8 cellular contexts compared by ENCODE assay signal in the genomic region with DNA sequence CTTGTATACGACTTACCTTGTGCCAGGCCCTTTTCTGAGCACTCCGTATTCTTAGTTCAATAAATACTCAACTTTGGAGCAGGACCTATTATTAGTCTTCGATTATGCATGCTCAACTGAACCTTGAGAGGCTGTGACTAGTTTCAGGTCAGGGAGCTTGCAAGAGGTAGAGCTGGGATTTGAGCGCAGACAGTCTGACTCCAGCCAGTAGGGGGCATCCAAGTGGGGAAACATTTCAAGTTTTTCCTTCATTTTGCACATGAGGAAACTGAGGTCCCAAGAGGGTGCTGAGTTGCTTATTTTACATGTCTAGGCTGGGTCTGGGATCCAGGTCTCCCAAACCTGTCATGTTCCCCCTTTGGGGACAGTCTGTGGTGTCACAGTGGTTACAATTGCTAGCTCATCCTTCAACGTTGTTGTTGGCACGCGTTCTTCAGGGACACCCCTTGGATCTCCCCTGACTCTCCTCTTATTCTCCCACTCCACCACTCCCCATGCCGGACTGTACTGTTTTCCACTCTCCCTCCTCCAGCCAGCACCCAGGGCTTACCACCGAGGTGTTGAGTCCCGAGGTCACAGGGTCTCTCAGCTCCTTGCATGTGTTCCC. TPM values are rescaled to one million over a fixed set of nuclear protein-coding genes. Genes with fewer than 3 reads are reported as not detected.
DNase-seq lines count a peak whose midpoint lies in the region; ATAC-seq, FAIRE-seq and TF ChIP-seq lines count a peak whose summit lies in the region.

No MANE protein-coding gene starts in this region.

- peak overlapping the region; percentile 23 to 84; a peak in 3 of 4 replicates for H3K9ac ChIP-seq in K562 (ENCODE audit: insufficient read depth in 1 of 2, low read depth in 2 of 2, low read length in 2 of 2)

- ATAC-seq in K562, result no peak
- no peak for ATAC-seq in natural killer cell
- no peak for ATAC-seq in GM19452 (IDR thresholded peaks at IDR 0.05; ENCODE audit: unreplicated experiment)

- intact Hi-C loops in K562 (cut with micrococcal nuclease) (loop anchor here (5.0 kb wide), 1 partner anchor 46 kb away; no protein-coding TSS in a partner anchor), natural killer cell (cut with micrococcal nuclease) (no loop called here), prostate gland (cut with DNase I) (loop anchor here (10.0 kb wide), 1 partner anchor 72 kb away; a partner anchor contains a TSS)

- H3K27me3 ChIP-seq in K562 (ENCODE audit: control insufficient read depth in 2 of 2, insufficient read depth in 2 of 2, low read length in 2 of 2) (no peaks in the 10 kb centered on the region), prostate gland (replicated peaks; ENCODE audit: insufficient read depth) (no peaks in the 10 kb centered on the region)

- no peaks in the 10 kb centered on the region for H3K9me1 ChIP-seq in K562 (ENCODE audit: control insufficient read depth, insufficient read depth, low read length)

- no peaks in the 10 kb centered on the region for H3K9me3 Mint-ChIP-seq in natural killer cell

- no peaks in the 10 kb centered on the region for H3K27me3 Mint-ChIP-seq in natural killer cell (ENCODE audit: low read depth in 2 of 2)

- CTCF ChIA-PET in K562 (lab: Yijun Ruan, JAX; ENCODE audit: low intra/inter-chr PET ratio), result no interaction called here

- no peaks in the 10 kb centered on the region for H4K20me1 ChIP-seq in K562 (replicated peaks; ENCODE audit: control insufficient read depth, insufficient read depth, low read length)

- peak; percentile 81 for FAIRE-seq in K562 (lab: Jason Lieb, UNC)

- 12% methylated on average over 3 of the region's 10 CpGs for WGBS in K562 (ENCODE audit: insufficient coverage, low coverage, missing lambda C conversion rate)
- WGBS in prostate gland, result 68% methylated on average over 10 of the region's 10 CpGs

- no peaks in the 10 kb centered on the region for H3K36me3 Mint-ChIP-seq in natural killer cell

- H3K9me3 ChIP-seq in K562 (replicated peaks; ENCODE audit: control insufficient read depth, insufficient read depth, low read depth, low read length), result no peaks in the 10 kb centered on the region
- H3K9me3 ChIP-seq in prostate gland, result no peaks in the 10 kb centered on the region

- no peaks in the 10 kb centered on the region for H3K36me3 ChIP-seq in K562 (ENCODE audit: control insufficient read depth, insufficient read depth, low read length)
- H3K36me3 ChIP-seq in prostate gland, result no peaks in the 10 kb centered on the region

- peak; percentile 22 for DNase-seq in activated gamma-delta T cell treated with anti-CD3 and anti-CD28 coated beads, Interleukin-2, amount 50 U/mL, for 16 hours (ENCODE audit: low read depth)
- no peak for DNase-seq in activated gamma-delta T cell (lab: John Stamatoyannopoulos, UW)
- peak; percentile 31 for DNase-seq in NCI-H2227 treated with DMSO at 0.1 percent for 48 hours (lab: John Stamatoyannopoulos, UW)
- peak in 2 of 4 experiments; percentile 45 to 69 for DNase-seq in K562 (ENCODE audit: extremely low read depth in 1 of 4, low spot score in 3 of 4)
- no peak for DNase-seq in natural killer cell
- DNase-seq in GM19238 (ENCODE audit: insufficient read length, low spot score), result no peak
- no peak for DNase-seq in prostate gland (ENCODE audit: low spot score)

- no peak overlapping the region for H3K27ac Mint-ChIP-seq in natural killer cell

- peak overlapping the region; percentile 25 for H3K4me3 Mint-ChIP-seq in natural killer cell

- peak overlapping the region; percentile 76 for H2AFZ ChIP-seq in K562 (ENCODE audit: low read depth, low read length)

- TF ChIP-seq POLR2A in K562 (conservative IDR thresholded peaks at IDR 0.05) (no peak), prostate gland (IDR thresholded peaks at IDR 0.05) (no peak)

- H3K4me1 ChIP-seq in K562 (replicated peaks in 1 of 2; ENCODE audit: control insufficient read depth in 2 of 2, insufficient read depth in 2 of 2, low read length in 2 of 2) (peaks cover 27 to 38% of the 10 kb centered on the region in 2 experiments; a peak in 4 of 5 replicates), prostate gland (replicated peaks) (no peaks in the 10 kb centered on the region)

- TF ChIP-seq CTCF in K562 (IDR thresholded peaks at IDR 0.05 in 2 of 3, conservative IDR thresholded peaks at IDR 0.05 in 1 of 3; ENCODE audit: insufficient read depth in 2 of 3, low read depth in 1 of 3, low read length in 3 of 3) (peak; percentile 57 to 80 (median 64)), natural killer cell (IDR thresholded peaks at IDR 0.05) (peak; percentile 45), prostate gland (IDR thresholded peaks at IDR 0.05) (peak in 2 of 4 experiments; percentile 27 to 38)

- no peak for TF ChIP-seq EP300 in K562 (IDR thresholded peaks at IDR 0.05; ENCODE audit: low read length)

- peak overlapping the region; percentile 63 for H3K27ac ChIP-seq in K562 (ENCODE audit: extremely low read depth, low read depth, low read length)
- H3K27ac ChIP-seq in prostate gland, result no peak overlapping the region

- H3K79me2 ChIP-seq in K562 (ENCODE audit: control insufficient read depth, insufficient read depth, low read length), result peaks cover 18% of the 10 kb centered on the region; the same call in 2 of the 3 replicates

- peak in 1 of 2 experiments; percentile 35; a peak in 2 of 4 replicates for TF ChIP-seq RAD21 in K562 (CRISPR knock-in tag; conservative IDR thresholded peaks at IDR 0.05 in 1 of 2, IDR thresholded peaks at IDR 0.05 in 1 of 2)

- H3K4me1 Mint-ChIP-seq in natural killer cell, result peaks cover 0 to 12% of the 10 kb centered on the region in 2 donors

- H3K4me2 ChIP-seq in K562 (ENCODE audit: insufficient read depth, low read length), result peak overlapping the region; percentile 55

- in situ Hi-C loops in K562 (cut with MboI), result no loop called here

- no TSS peak for BruUV-seq in K562 (replicated peaks; lab: Mats Ljungman, UMichigan)

- POLR2A ChIA-PET in K562 (lab: Yijun Ruan, JAX), result interaction anchor here (0.7 to 1.0 kb wide), 4 partner anchors 9 to 399 kb away, joined by 3 read pairs; a partner anchor contains a TSS

- H3K4me3 ChIP-seq in K562 (no peak overlapping the region), prostate gland (no peak overlapping the region)

RNA-seq across cellular contexts. Expression of a gene that starts 6.7 kb away (rescaled TPM):
- 44.7 and 103 TPM in 2 replicates for total RNA-seq in K562 (2011; cell fraction: chromatin; rRNA removed; ENCODE audit: low replicate concordance)
- total RNA-seq in K562 (2011; cell fraction: nucleolus; rRNA removed), result 65.1 and 65.2 TPM in 2 replicates
- 41.5 and 44.2 TPM in 2 replicates for total RNA-seq in K562 (2011; cell fraction: nucleoplasm; rRNA removed)
- 24.7 and 26.8 TPM in 2 replicates for total RNA-seq in K562 (2014; rRNA removed)
- 6.8 and 8.7 TPM in 2 replicates for total RNA-seq in K562 (2014; rRNA removed; fragmentation: Illumina TruSeq; extraction: Trizol)
- total RNA-seq in K562 (2015; rRNA removed; fragmentation: Illumina TruSeq; extraction: Trizol), result 10.2 and 11.2 TPM in 2 replicates
- total RNA-seq in K562 (2021), result 43.8 and 44.3 TPM in 2 replicates
- polyA plus RNA-seq in K562 (2011; rRNA removed), result 14.0 and 22.0 TPM in 2 replicates
- 13.3 and 26.4 TPM in 2 replicates for polyA plus RNA-seq in K562 (2011; cell fraction: cytosol; rRNA removed)
- polyA plus RNA-seq in K562 (2011; cell fraction: nucleus; rRNA removed), result 49.4 and 83.5 TPM in 2 replicates
- polyA plus RNA-seq in K562 (2012), result 28.6 and 29.5 TPM in 2 replicates
- polyA plus RNA-seq in K562 (2014; fragmentation: Illumina TruSeq; extraction: Trizol), result 19.1 and 19.4 TPM in 2 replicates
- polyA plus RNA-seq in K562 (2014; fragmentation: Nextera tagmentation; extraction: Ambion mirVana), result 1 to 10 TPM; 1.1 to 1.4 TPM
- 23.7 and 32.8 TPM in 2 replicates for polyA plus RNA-seq in K562 (2014; rRNA removed)
- polyA minus RNA-seq in K562 (2011; rRNA and poly(A)+ RNA removed), result 10.3 and 12.1 TPM in 2 replicates
- 30.0 and 34.3 TPM in 2 replicates for polyA minus RNA-seq in K562 (2011; cell fraction: cytosol; rRNA and poly(A)+ RNA removed)
- polyA minus RNA-seq in K562 (2011; cell fraction: nucleus; rRNA and poly(A)+ RNA removed), result 18.0 and 18.3 TPM in 2 replicates
- total RNA-seq in natural killer cell, result 1 to 10 TPM; 6.2 to 7.9 (median 6.3) TPM
- total RNA-seq in prostate gland, result 10 to 100 TPM; 17.4 to 20.5 TPM

RNA-seq across cellular contexts. Expression of a gene that starts 7.2 kb away (rescaled TPM):
- 4.8 and 8.4 TPM in 2 replicates for total RNA-seq in K562 (2011; cell fraction: chromatin; rRNA removed; ENCODE audit: low replicate concordance)
- 6.8 and 7.3 TPM in 2 replicates for total RNA-seq in K562 (2011; cell fraction: nucleolus; rRNA removed)
- 6.0 and 10.6 TPM in 2 replicates for total RNA-seq in K562 (2011; cell fraction: nucleoplasm; rRNA removed)
- total RNA-seq in K562 (2014; rRNA removed) (3.4 and 3.9 TPM in 2 replicates), K562 (2014; rRNA removed; fragmentation: Illumina TruSeq; extraction: Trizol) (2.2 and 2.6 TPM in 2 replicates), K562 (2015; rRNA removed; fragmentation: Illumina TruSeq; extraction: Trizol) (1.5 and 1.6 TPM in 2 replicates), K562 (2021) (2.1 and 3.0 TPM in 2 replicates), natural killer cell (1 to 10 TPM in 1 of 3 donors, under 1 TPM in 2; 0.36 to 1.0 (median 0.80) TPM), prostate gland (1 to 10 TPM in 1 of 2 donors, under 1 TPM in 1; 0.55 to 5.2 TPM)
- polyA plus RNA-seq in K562 (2011; rRNA removed) (3.9 and 5.1 TPM in 2 replicates), K562 (2014; fragmentation: Illumina TruSeq; extraction: Trizol) (2.4 and 2.9 TPM in 2 replicates), K562 (2014; fragmentation: Nextera tagmentation; extraction: Ambion mirVana) (under 1 TPM; 0.48 to 0.52 TPM), K562 (2014; rRNA removed) (3.6 and 4.3 TPM in 2 replicates)
- 5.7 and 10.1 TPM in 2 replicates for polyA plus RNA-seq in K562 (2011; cell fraction: cytosol; rRNA removed)
- 3.8 and 7.1 TPM in 2 replicates for polyA plus RNA-seq in K562 (2011; cell fraction: nucleus; rRNA removed)
- 1.8 and 4.5 TPM in 2 replicates for polyA plus RNA-seq in K562 (2012)
- 1.6 and 3.3 TPM in 2 replicates for polyA minus RNA-seq in K562 (2011; rRNA and poly(A)+ RNA removed)
- polyA minus RNA-seq in K562 (2011; cell fraction: cytosol; rRNA and poly(A)+ RNA removed), result 1.3 and 4.0 TPM in 2 replicates
- 3.8 and 4.0 TPM in 2 replicates for polyA minus RNA-seq in K562 (2011; cell fraction: nucleus; rRNA and poly(A)+ RNA removed)

RNA-seq across cellular contexts. Expression of a gene that starts 21.1 kb away (rescaled TPM):
- total RNA-seq in K562 (2011; cell fraction: chromatin; rRNA removed; ENCODE audit: low replicate concordance), result 74.1 and 122 TPM in 2 replicates
- total RNA-seq in K562 (2011; cell fraction: nucleolus; rRNA removed), result 138 and 180 TPM in 2 replicates
- total RNA-seq in K562 (2011; cell fraction: nucleoplasm; rRNA removed), result 178 and 233 TPM in 2 replicates
- 34.7 and 55.2 TPM in 2 replicates for total RNA-seq in K562 (2014; rRNA removed)
- 65.1 and 67.8 TPM in 2 replicates for total RNA-seq in K562 (2014; rRNA removed; fragmentation: Illumina TruSeq; extraction: Trizol)
- 70.4 and 73.0 TPM in 2 replicates for total RNA-seq in K562 (2015; rRNA removed; fragmentation: Illumina TruSeq; extraction: Trizol)
- 106 and 112 TPM in 2 replicates for total RNA-seq in K562 (2021)
- 169 and 175 TPM in 2 replicates for polyA plus RNA-seq in K562 (2011; rRNA removed)
- 367 and 379 TPM in 2 replicates for polyA plus RNA-seq in K562 (2011; cell fraction: cytosol; rRNA removed)
- polyA plus RNA-seq in K562 (2011; cell fraction: nucleus; rRNA removed), result 76.0 and 82.2 TPM in 2 replicates
- 170 and 356 TPM in 2 replicates for polyA plus RNA-seq in K562 (2012)
- 199 and 236 TPM in 2 replicates for polyA plus RNA-seq in K562 (2014; fragmentation: Illumina TruSeq; extraction: Trizol)
- 100 to 1,000 TPM; 117 to 208 TPM for polyA plus RNA-seq in K562 (2014; fragmentation: Nextera tagmentation; extraction: Ambion mirVana)
- polyA plus RNA-seq in K562 (2014; rRNA removed), result 63.0 and 96.3 TPM in 2 replicates
- polyA minus RNA-seq in K562 (2011; rRNA and poly(A)+ RNA removed), result 88.3 and 104 TPM in 2 replicates
- polyA minus RNA-seq in K562 (2011; cell fraction: cytosol; rRNA and poly(A)+ RNA removed), result 55.9 and 80.5 TPM in 2 replicates
- polyA minus RNA-seq in K562 (2011; cell fraction: nucleus; rRNA and poly(A)+ RNA removed), result 8.6 and 18.3 TPM in 2 replicates
- total RNA-seq in natural killer cell, result 10 to 100 TPM; 29.3 to 69.7 (median 34.8) TPM
- 10 to 100 TPM; 24.3 to 34.7 TPM for total RNA-seq in prostate gland

RNA-seq across cellular contexts. Expression of a gene that starts 30.3 kb away (rescaled TPM):
- 3.0 TPM in 2 replicates for total RNA-seq in K562 (2011; cell fraction: chromatin; rRNA removed; ENCODE audit: low replicate concordance)
- 1.8 and 2.7 TPM in 2 replicates for total RNA-seq in K562 (2011; cell fraction: nucleolus; rRNA removed)
- 2.5 and 4.6 TPM in 2 replicates for total RNA-seq in K562 (2011; cell fraction: nucleoplasm; rRNA removed)
- 2.5 and 3.5 TPM in 2 replicates for total RNA-seq in K562 (2014; rRNA removed)
- total RNA-seq in K562 (2014; rRNA removed; fragmentation: Illumina TruSeq; extraction: Trizol), result 0.32 and 0.33 TPM in 2 replicates
- total RNA-seq in K562 (2015; rRNA removed; fragmentation: Illumina TruSeq; extraction: Trizol), result 0.47 and 0.79 TPM in 2 replicates
- 2.2 and 2.4 TPM in 2 replicates for total RNA-seq in K562 (2021)
- polyA plus RNA-seq in K562 (2011; rRNA removed), result 0.78 and 1.6 TPM in 2 replicates
- 2.6 and 4.7 TPM in 2 replicates for polyA plus RNA-seq in K562 (2011; cell fraction: cytosol; rRNA removed)
- polyA plus RNA-seq in K562 (2011; cell fraction: nucleus; rRNA removed), result 2.2 and 4.1 TPM in 2 replicates
- 1.1 and 1.7 TPM in 2 replicates for polyA plus RNA-seq in K562 (2012)
- polyA plus RNA-seq in K562 (2014; fragmentation: Illumina TruSeq; extraction: Trizol), result 0.28 and 1.2 TPM in 2 replicates
- polyA plus RNA-seq in K562 (2014; fragmentation: Nextera tagmentation; extraction: Ambion mirVana), result under 1 TPM; 0.08 to 0.22 TPM
- polyA plus RNA-seq in K562 (2014; rRNA removed), result 1.4 and 1.9 TPM in 2 replicates
- 0.91 and 1.2 TPM in 2 replicates for polyA minus RNA-seq in K562 (2011; rRNA and poly(A)+ RNA removed)
- 1.0 and 2.2 TPM in 2 replicates for polyA minus RNA-seq in K562 (2011; cell fraction: cytosol; rRNA and poly(A)+ RNA removed)
- polyA minus RNA-seq in K562 (2011; cell fraction: nucleus; rRNA and poly(A)+ RNA removed), result 2.2 and 2.7 TPM in 2 replicates
- total RNA-seq in natural killer cell, result 1 to 10 TPM in 2 of 3 donors, under 1 TPM in 1; 1.00 to 1.7 (median 1.2) TPM
- 10 to 100 TPM; 16.0 to 16.6 TPM for total RNA-seq in prostate gland

RNA-seq across cellular contexts. Expression of a gene that starts 40.3 kb away (rescaled TPM):
- 2.0 TPM in 2 replicates for total RNA-seq in K562 (2011; cell fraction: chromatin; rRNA removed; ENCODE audit: low replicate concordance)
- 0.79 and 0.83 TPM in 2 replicates for total RNA-seq in K562 (2011; cell fraction: nucleolus; rRNA removed)
- 0.84 and 1.7 TPM in 2 replicates for total RNA-seq in K562 (2011; cell fraction: nucleoplasm; rRNA removed)
- under 0.01 TPM in 1 of 2 replicates, not detected in the other for total RNA-seq in K562 (2014; rRNA removed)
- not detected in 2 replicates for total RNA-seq in K562 (2014; rRNA removed; fragmentation: Illumina TruSeq; extraction: Trizol)
- total RNA-seq in K562 (2015; rRNA removed; fragmentation: Illumina TruSeq; extraction: Trizol), result not detected in 2 replicates
- 0.04 TPM in 2 replicates for total RNA-seq in K562 (2021)
- polyA plus RNA-seq in K562 (2011; rRNA removed), result 0.13 and 0.37 TPM in 2 replicates
- polyA plus RNA-seq in K562 (2011; cell fraction: cytosol; rRNA removed), result 0.10 and 0.22 TPM in 2 replicates
- polyA plus RNA-seq in K562 (2011; cell fraction: nucleus; rRNA removed), result 1.5 and 1.9 TPM in 2 replicates
- polyA plus RNA-seq in K562 (2012), result 0.10 and 0.36 TPM in 2 replicates
- polyA plus RNA-seq in K562 (2014; fragmentation: Illumina TruSeq; extraction: Trizol), result 0.01 and 0.03 TPM in 2 replicates
- polyA plus RNA-seq in K562 (2014; fragmentation: Nextera tagmentation; extraction: Ambion mirVana), result under 1 TPM in 1 of 2 experiments, not detected in 1; 0.01 TPM
- 0.15 and 0.41 TPM in 2 replicates for polyA plus RNA-seq in K562 (2014; rRNA removed)
- polyA minus RNA-seq in K562 (2011; rRNA and poly(A)+ RNA removed), result 0.04 and 0.06 TPM in 2 replicates
- not detected in 2 replicates for polyA minus RNA-seq in K562 (2011; cell fraction: cytosol; rRNA and poly(A)+ RNA removed)
- polyA minus RNA-seq in K562 (2011; cell fraction: nucleus; rRNA and poly(A)+ RNA removed), result 0.27 and 0.56 TPM in 2 replicates
- total RNA-seq in natural killer cell, result 1 to 10 TPM in 1 of 3 donors, under 1 TPM in 2; 0.48 to 1.1 (median 0.66) TPM
- under 1 TPM in 1 of 2 donors, not detected in 1; 0.17 TPM for total RNA-seq in prostate gland

Comparison
In these comparisons a context has a peak if more than half of its experiments do, and no peak if none do; other contexts are left out.
1. DNase-seq: peak in activated gamma-delta T cell treated with anti-CD3 and anti-CD28 coated beads, Interleukin-2, amount 50 U/mL, for 16 hours (single experiment) and NCI-H2227 treated with DMSO at 0.1 percent for 48 hours (single experiment); none in activated gamma-delta T cell (single experiment), natural killer cell (single experiment), GM19238 (single experiment) and prostate gland (single experiment).